ENCODE assay signal across 19 cellular contexts in genomic region chr2:227397562-227397961, GRCh38. TPM values are rescaled to one million over a fixed set of nuclear protein-coding genes. Genes with fewer than 3 reads are reported as not detected.
DNase-seq lines count a peak whose midpoint lies in the region; ATAC-seq and TF ChIP-seq lines count a peak whose summit lies in the region.
"Had no signal": no experiment of that assay in that cellular context is flagged by ENCODE, and none has a peak within 500 bp of the region (broad histone marks: within the 10 kb centered on the region; RNA-seq: fewer than 3 reads in every experiment).

No MANE protein-coding gene starts in this region.

- no peak overlapping the region for H3K4me2 ChIP-seq in IMR-90 (ENCODE audit: low read depth, low read length)
- no peak overlapping the region for H3K4me2 ChIP-seq in neuronal stem cell (ENCODE audit: insufficient read depth, low read length, poor library complexity, severe bottlenecking)

- H4K20me1 ChIP-seq in IMR-90 (ENCODE audit: insufficient read depth, low read length) = no peaks in the 10 kb centered on the region

- no peak overlapping the region for H2BK5ac ChIP-seq in IMR-90 (ENCODE audit: low read depth, low read length, poor library complexity, severe bottlenecking)
- H2BK5ac ChIP-seq in neuronal stem cell (ENCODE audit: low read length) = no peak overlapping the region

- POLR2A ChIA-PET in activated CD4-positive, alpha-beta T cell treated with anti-CD3 and anti-CD28 coated beads for 36 hours (lab: Charles Lee) = no interaction called here
- POLR2A ChIA-PET in IMR-90 (lab: Charles Lee; ENCODE audit: unreplicated experiment) = no interaction called here

- H2AK5ac ChIP-seq in IMR-90 (ENCODE audit: low read depth, low read length) = 0 out of 2 replicates have a peak overlapping the region, but pooled peaks have one; percentile 3
- no peak overlapping the region for H2AK5ac ChIP-seq in neuronal stem cell (ENCODE audit: low read depth, low read length)

- H2BK15ac ChIP-seq in IMR-90 (ENCODE audit: low read depth, low read length) (no peak overlapping the region), neuronal stem cell (ENCODE audit: low read length) (no peak overlapping the region)

- H3K14ac ChIP-seq in IMR-90 (replicated peaks; ENCODE audit: low read depth, low read length) (no peak overlapping the region), neuronal stem cell (ENCODE audit: low read length) (no peak overlapping the region)

- intact Hi-C loops in activated CD4-positive, alpha-beta T cell treated with anti-CD3 and anti-CD28 coated beads for 36 hours (cut with DNase I, micrococcal nuclease) = no loop called here
- intact Hi-C loops in IMR-90 (cut with micrococcal nuclease) = no loop called here
- intact Hi-C loops in dendritic cell treated with granulocyte-macrophage colony-stimulating factor and Interleukin-4, amounts not matched to agents 40 ng/mL and 50 ng/mL, for 4 days (cut with micrococcal nuclease) = no loop called here

- H4K91ac ChIP-seq in IMR-90 (ENCODE audit: insufficient read depth, low read depth, low read length) (0 out of 2 replicates have a peak overlapping the region, but pooled peaks have one; percentile 19), neuronal stem cell (ENCODE audit: low read depth, low read length, poor library complexity) (no peak overlapping the region)

- H2BK120ac ChIP-seq in IMR-90 (ENCODE audit: low read depth, low read length) = no peak overlapping the region
- no peak overlapping the region for H2BK120ac ChIP-seq in neuronal stem cell (ENCODE audit: low read depth, low read length)

- no peak overlapping the region for H3K9ac ChIP-seq in IMR-90 (ENCODE audit: low read depth, low read length)
- no peak overlapping the region for H3K9ac ChIP-seq in neuronal stem cell (ENCODE audit: low read depth, low read length, poor library complexity)
- H3K9ac ChIP-seq: GM23248 had no signal

- H3K23ac ChIP-seq in IMR-90 (ENCODE audit: low read depth, low read length) (no peak overlapping the region), neuronal stem cell (ENCODE audit: low read depth, low read length, poor library complexity) (no peak overlapping the region)

- BruUV-seq in IMR-90 (replicated peaks; lab: Mats Ljungman, UMichigan) = no TSS peak

- peak overlapping the region; percentile 29 for H3K27ac Mint-ChIP-seq in activated CD4-positive, alpha-beta T cell treated with anti-CD3 and anti-CD28 coated beads for 36 hours
- peak overlapping the region; percentile 75 for H3K27ac Mint-ChIP-seq in dendritic cell treated with granulocyte-macrophage colony-stimulating factor and Interleukin-4, amounts not matched to agents 40 ng/mL and 50 ng/mL, for 4 days

- H3K27me3 ChIP-seq in IMR-90 (ENCODE audit: control insufficient read depth, insufficient read depth, low read length) (no peaks in the 10 kb centered on the region), neuronal stem cell (ENCODE audit: control insufficient read depth in 3 of 3, insufficient read depth in 3 of 3, low read depth in 1 of 3, low read length in 3 of 3) (peaks cover 0 to 1% (median 0%) of the 10 kb centered on the region in 3 experiments)
- H3K27me3 ChIP-seq: MG63 had no signal

- no peak overlapping the region for H2BK20ac ChIP-seq in IMR-90 (ENCODE audit: low read depth, low read length)

- no peak for DNase-seq in activated CD4-positive, alpha-beta T cell treated with anti-CD3 and anti-CD28 coated beads for 36 hours
- DNase-seq in activated CD4-positive, alpha-beta T cell treated with anti-CD3 and anti-CD28 coated beads, Interleukin-2, amount 50 U/mL, for 1 hour = no peak
- DNase-seq in IMR-90 (no peak), neuronal stem cell (ENCODE audit: low spot score) (no peak), RPMI8226 (no peak), HCEC 1CT (no peak), DMS79 (lab: John Stamatoyannopoulos, UW) (no peak)
- DNase-seq: C1 segment of cervical spinal cord, COR-L47, GM23248, KBM-7, MG63, NCI-H1092 treated with DMSO at 0.1 percent for 48 hours, NCI-H1694 treated with DMSO at 0.1 percent for 48 hours, NCI-H446, SHP77 had no signal

- no CpG with 5 or more reads among the region's 4 CpGs for whole genome bisulfite sequencing in IMR-90 (ENCODE audit: extremely low coverage in 2 of 2, insufficient read length in 1 of 2), 2 experiments
- no CpG with 5 or more reads among the region's 4 CpGs for WGBS in neuronal stem cell (ENCODE audit: extremely low coverage in 2 of 2, insufficient read length in 2 of 2, insufficient replicate concordance in 1 of 2), 2 donors

- peaks cover 3% of the 10 kb centered on the region for H3K27me3 Mint-ChIP-seq in activated CD4-positive, alpha-beta T cell treated with anti-CD3 and anti-CD28 coated beads for 36 hours
- peaks cover 5% of the 10 kb centered on the region for H3K27me3 Mint-ChIP-seq in dendritic cell treated with granulocyte-macrophage colony-stimulating factor and Interleukin-4, amounts not matched to agents 40 ng/mL and 50 ng/mL, for 4 days

- H3K18ac ChIP-seq in IMR-90 (ENCODE audit: low read depth, low read length) (no peak overlapping the region), neuronal stem cell (ENCODE audit: low read length) (peak overlapping the region; percentile 71)

- no peaks in the 10 kb centered on the region for H3K4me1 ChIP-seq in IMR-90 (ENCODE audit: control insufficient read depth, insufficient read depth, low read length)
- no peaks in the 10 kb centered on the region for H3K4me1 ChIP-seq in neuronal stem cell (ENCODE audit: control insufficient read depth in 2 of 2, insufficient read depth in 1 of 2, low read depth in 1 of 2, low read length in 2 of 2)

- H3K9me3 ChIP-seq in IMR-90 (ENCODE audit: control insufficient read depth, insufficient read depth, low read length) (no peaks in the 10 kb centered on the region), neuronal stem cell (replicated peaks in 1 of 2; ENCODE audit: control insufficient read depth in 2 of 2, insufficient read depth in 1 of 2, low read depth in 1 of 2, low read length in 2 of 2) (no peaks in the 10 kb centered on the region)
- H3K9me3 ChIP-seq: MG63 had no signal

- H3K36me3 ChIP-seq in IMR-90 (ENCODE audit: control insufficient read depth, insufficient read depth, low read length) = no peaks in the 10 kb centered on the region
- H3K36me3 ChIP-seq in neuronal stem cell (replicated peaks in 1 of 2; ENCODE audit: control insufficient read depth in 2 of 2, insufficient read depth in 2 of 2, low read length in 2 of 2) = no peaks in the 10 kb centered on the region
- H3K36me3 ChIP-seq: MG63 had no signal

- dilution Hi-C loops in IMR-90 (cut with HindIII; ENCODE audit: low sequenced_read_pairs, unreplicated experiment) = no loop called here

- no peak overlapping the region for H3K4ac ChIP-seq in IMR-90 (ENCODE audit: low read depth, low read length)
- H3K4ac ChIP-seq in neuronal stem cell (ENCODE audit: low read length) = no peak overlapping the region

- no peak for TF ChIP-seq CTCF in IMR-90 (conservative IDR thresholded peaks at IDR 0.05; ENCODE audit: low read depth, low read length)

- H4K8ac ChIP-seq in IMR-90 (ENCODE audit: low read depth in 2 of 2, low read length in 2 of 2) (no peak overlapping the region), neuronal stem cell (ENCODE audit: low read depth, low read length) (peak overlapping the region; percentile 92)

- no peaks in the 10 kb centered on the region for H3K79me1 ChIP-seq in IMR-90 (ENCODE audit: low read depth in 1 of 2, low read length in 2 of 2)
- no peaks in the 10 kb centered on the region for H3K79me1 ChIP-seq in neuronal stem cell (ENCODE audit: low read depth, low read length)

- H2AFZ ChIP-seq in IMR-90 (replicated peaks; ENCODE audit: low read length, poor library complexity) = peak overlapping the region; percentile 54
- H2AFZ ChIP-seq in neuronal stem cell (ENCODE audit: low read length) = no peak overlapping the region
- H2AFZ ChIP-seq: GM23248 had no signal

- peaks cover 9% of the 10 kb centered on the region for H3K4me1 Mint-ChIP-seq in activated CD4-positive, alpha-beta T cell treated with anti-CD3 and anti-CD28 coated beads for 36 hours
- peaks cover 41% of the 10 kb centered on the region for H3K4me1 Mint-ChIP-seq in dendritic cell treated with granulocyte-macrophage colony-stimulating factor and Interleukin-4, amounts not matched to agents 40 ng/mL and 50 ng/mL, for 4 days (ENCODE audit: low read depth)

- no peak overlapping the region for H2AK9ac ChIP-seq in IMR-90 (replicated peaks; ENCODE audit: low read depth, low read length, poor library complexity)

- TF ChIP-seq RAD21 in IMR-90 (IDR thresholded peaks at IDR 0.05; ENCODE audit: low read length) = no peak

- no peaks in the 10 kb centered on the region for H3K9me3 Mint-ChIP-seq in activated CD4-positive, alpha-beta T cell treated with anti-CD3 and anti-CD28 coated beads for 36 hours (ENCODE audit: low read depth)
- no peaks in the 10 kb centered on the region for H3K9me3 Mint-ChIP-seq in dendritic cell treated with granulocyte-macrophage colony-stimulating factor and Interleukin-4, amounts not matched to agents 40 ng/mL and 50 ng/mL, for 4 days

- no peak overlapping the region for H2BK12ac ChIP-seq in neuronal stem cell (ENCODE audit: low read length)

- H3K36me3 Mint-ChIP-seq in activated CD4-positive, alpha-beta T cell treated with anti-CD3 and anti-CD28 coated beads for 36 hours (ENCODE audit: low read depth) = no peaks in the 10 kb centered on the region
- no peaks in the 10 kb centered on the region for H3K36me3 Mint-ChIP-seq in dendritic cell treated with granulocyte-macrophage colony-stimulating factor and Interleukin-4, amounts not matched to agents 40 ng/mL and 50 ng/mL, for 4 days (ENCODE audit: low read depth)

- no peaks in the 10 kb centered on the region for H3K9me1 ChIP-seq in IMR-90 (ENCODE audit: insufficient read depth, low read length)

- in situ Hi-C loops in IMR-90 (cut with MboI; ENCODE audit: low sequenced_read_pairs) = no loop called here

- H3K4me3 ChIP-seq in IMR-90 (ENCODE audit: insufficient read depth, low read depth, low read length) (no peak overlapping the region), neuronal stem cell (ENCODE audit: low read length in 2 of 2) (no peak overlapping the region)
- H3K4me3 ChIP-seq: GM23248, MG63 had no signal

- ATAC-seq in activated CD4-positive, alpha-beta T cell treated with anti-CD3 and anti-CD28 coated beads for 36 hours = no peak
- no peak for ATAC-seq in IMR-90 (ENCODE audit: low read depth)

- CTCF ChIA-PET in activated CD4-positive, alpha-beta T cell treated with anti-CD3 and anti-CD28 coated beads for 36 hours (lab: Charles Lee) = interaction anchor here (0.5 kb wide), 1 partner anchor 627 kb away, joined by 3 read pairs; no protein-coding TSS in a partner anchor
- CTCF ChIA-PET in IMR-90 (lab: Yijun Ruan, JAX) = no interaction called here

- no peak for TF ChIP-seq POLR2A in IMR-90 (IDR thresholded peaks at IDR 0.05; ENCODE audit: low read depth, low read length)

- H3K27ac ChIP-seq in IMR-90 (ENCODE audit: insufficient read depth, low read length) (no peak overlapping the region), neuronal stem cell (replicated peaks; ENCODE audit: low read length) (no peak overlapping the region)
- H3K27ac ChIP-seq: 22Rv1, GM23248 had no signal

- H3K4me3 Mint-ChIP-seq in activated CD4-positive, alpha-beta T cell treated with anti-CD3 and anti-CD28 coated beads for 36 hours = no peak overlapping the region
- H3K4me3 Mint-ChIP-seq in dendritic cell treated with granulocyte-macrophage colony-stimulating factor and Interleukin-4, amounts not matched to agents 40 ng/mL and 50 ng/mL, for 4 days = no peak overlapping the region

- H4K5ac ChIP-seq in IMR-90 (ENCODE audit: low read depth, low read length) = no peak overlapping the region

- no peak overlapping the region for H3K56ac ChIP-seq in IMR-90 (ENCODE audit: extremely low read depth, insufficient read depth, low read length)

RNA-seq across cellular contexts. Expression of gene SCYGR1, which starts 9.8 kb away (rescaled TPM):
- total RNA-seq in activated CD4-positive, alpha-beta T cell treated with anti-CD3 and anti-CD28 coated beads for 36 hours = not detected
- not detected in 2 replicates for total RNA-seq in IMR-90 (2012; rRNA removed)
- not detected in 2 replicates for polyA plus RNA-seq in IMR-90 (2012; rRNA removed)
- polyA plus RNA-seq in IMR-90 (2012; cell fraction: cytosol; rRNA removed) = not detected in 2 replicates
- polyA plus RNA-seq in IMR-90 (2012; cell fraction: nucleus; rRNA removed; ENCODE audit: low replicate concordance) = not detected in 2 replicates
- not detected for polyA plus RNA-seq in neuronal stem cell (2013, experiment 1 of 2)
- polyA plus RNA-seq in neuronal stem cell (2013, experiment 2 of 2) = not detected
- total RNA-seq: G401, GM23248 had no signal
- polyA plus RNA-seq: GM23248 had no signal

RNA-seq across cellular contexts. Expression of gene TM4SF20, which starts 18.5 kb away (rescaled TPM):
- total RNA-seq in activated CD4-positive, alpha-beta T cell treated with anti-CD3 and anti-CD28 coated beads for 36 hours = not detected
- under 0.01 TPM in 2 replicates for total RNA-seq in IMR-90 (2012; rRNA removed)
- polyA plus RNA-seq in IMR-90 (2012; rRNA removed) = 0.03 and 0.06 TPM in 2 replicates
- polyA plus RNA-seq in IMR-90 (2012; cell fraction: cytosol; rRNA removed) = not detected in 2 replicates
- not detected in 2 replicates for polyA plus RNA-seq in IMR-90 (2012; cell fraction: nucleus; rRNA removed; ENCODE audit: low replicate concordance)
- polyA plus RNA-seq in neuronal stem cell (2013, experiment 1 of 2) = not detected
- not detected for polyA plus RNA-seq in neuronal stem cell (2013, experiment 2 of 2)
- total RNA-seq: G401 had no signal
